8 cellular contexts compared by ENCODE assay signal in the genomic region with DNA sequence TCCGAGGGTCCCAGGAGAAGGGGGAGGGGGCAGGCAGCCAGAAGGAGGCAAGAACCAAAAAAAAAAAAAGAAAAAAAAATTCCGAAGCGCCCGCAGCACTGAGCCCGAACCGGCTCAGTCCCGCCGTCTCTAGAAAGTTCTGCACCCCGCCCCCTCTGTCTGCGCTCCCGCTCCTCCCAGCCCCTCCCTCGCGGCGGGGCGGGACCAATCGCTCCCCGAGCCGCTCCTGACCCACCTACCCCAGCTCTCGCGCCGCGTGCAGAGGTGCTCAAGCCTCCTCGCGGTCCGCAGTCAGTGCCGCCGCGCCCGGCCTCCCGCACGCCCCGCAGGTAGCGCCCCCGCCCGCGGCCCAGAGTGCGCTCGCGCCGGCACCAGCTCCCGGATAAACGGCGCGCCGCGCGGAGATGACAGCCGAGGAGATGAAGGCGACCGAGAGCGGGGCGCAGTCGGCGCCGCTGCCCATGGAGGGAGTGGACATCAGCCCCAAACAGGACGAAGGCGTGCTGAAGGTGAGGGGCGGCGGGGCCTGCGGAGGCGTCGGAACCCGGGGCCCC. TPM values are rescaled to one million over a fixed set of nuclear protein-coding genes. Genes with fewer than 3 reads are reported as not detected.
A peak's percentile ranks its signal among the peaks of the same experiment; 100 is the strongest.
DNase-seq lines count a peak whose midpoint lies in the region; ATAC-seq and TF ChIP-seq lines count a peak whose summit lies in the region.

A gene with protein sequence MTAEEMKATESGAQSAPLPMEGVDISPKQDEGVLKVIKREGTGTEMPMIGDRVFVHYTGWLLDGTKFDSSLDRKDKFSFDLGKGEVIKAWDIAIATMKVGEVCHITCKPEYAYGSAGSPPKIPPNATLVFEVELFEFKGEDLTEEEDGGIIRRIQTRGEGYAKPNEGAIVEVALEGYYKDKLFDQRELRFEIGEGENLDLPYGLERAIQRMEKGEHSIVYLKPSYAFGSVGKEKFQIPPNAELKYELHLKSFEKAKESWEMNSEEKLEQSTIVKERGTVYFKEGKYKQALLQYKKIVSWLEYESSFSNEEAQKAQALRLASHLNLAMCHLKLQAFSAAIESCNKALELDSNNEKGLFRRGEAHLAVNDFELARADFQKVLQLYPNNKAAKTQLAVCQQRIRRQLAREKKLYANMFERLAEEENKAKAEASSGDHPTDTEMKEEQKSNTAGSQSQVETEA (plus strand): TSS at position 235 of the 554 bp plus-strand sequence. CDS start 170 bp downstream, at position 405.

- peak within 1 kb of the TSS; percentile 87 to 92 for H3K27ac ChIP-seq in prostate gland

- in situ Hi-C loops in GM13976 (cut with MboI; ENCODE audit: low sequenced_read_pairs, unreplicated experiment), result no loop called here

- H3K4me1 ChIP-seq in prostate gland (replicated peaks), result peaks cover 5% of the 10 kb centered on the region

- peaks cover 19% of the 10 kb centered on the region for H3K36me3 Mint-ChIP-seq in T-helper 1 cell treated with Interleukin-12 subunit alpha and Interleukin-12 subunit beta and Interleukin-4 antibody, amounts not matched to agents 30 μg/mL and 1 μg/mL, for 36 hours (ENCODE audit: low read depth)

- intact Hi-C loops in left cardiac atrium (cut with DNase I), result no loop called here
- intact Hi-C loops in prostate gland (cut with DNase I), result no loop called here

- peak; percentile 98 for TF ChIP-seq POLR2A in prostate gland (IDR thresholded peaks at IDR 0.05)

- DNase-seq in GM13976 (ENCODE audit: low spot score) (peak; percentile 97), NCI-H1105 treated with DMSO at 0.1 percent for 48 hours (lab: John Stamatoyannopoulos, UW) (peak; percentile 71), amniotic epithelial cell (ENCODE audit: low read depth) (peak; percentile 76), left cardiac atrium (peak; percentile 92), prostate gland (ENCODE audit: low spot score) (peak; percentile 93), ureter (ENCODE audit: low spot score) (peak; percentile 93)

- peak within 1 kb of the TSS; percentile 77 to 83 for H3K4me3 ChIP-seq in prostate gland

- H3K27ac Mint-ChIP-seq in T-helper 1 cell treated with Interleukin-12 subunit alpha and Interleukin-12 subunit beta and Interleukin-4 antibody, amounts not matched to agents 30 μg/mL and 1 μg/mL, for 36 hours, result peak within 1 kb of the TSS; percentile 45

- no peak for TF ChIP-seq CTCF in GM13976 (IDR thresholded peaks at IDR 0.05; ENCODE audit: borderline replicate concordance, control extremely low read depth, extremely low read depth, insufficient read depth, missing control alignments)
- peak in 1 of 4 experiments; percentile 15 for TF ChIP-seq CTCF in prostate gland (IDR thresholded peaks at IDR 0.05)

- H3K27me3 ChIP-seq in prostate gland (replicated peaks; ENCODE audit: insufficient read depth), result no peaks in the 10 kb centered on the region

- no peaks in the 10 kb centered on the region for H3K9me3 Mint-ChIP-seq in T-helper 1 cell treated with Interleukin-12 subunit alpha and Interleukin-12 subunit beta and Interleukin-4 antibody, amounts not matched to agents 30 μg/mL and 1 μg/mL, for 36 hours

- H3K27me3 Mint-ChIP-seq in T-helper 1 cell treated with Interleukin-12 subunit alpha and Interleukin-12 subunit beta and Interleukin-4 antibody, amounts not matched to agents 30 μg/mL and 1 μg/mL, for 36 hours (ENCODE audit: low read depth), result peaks cover 19% of the 10 kb centered on the region

- peak within 1 kb of the TSS; percentile 93 for H3K4me3 Mint-ChIP-seq in T-helper 1 cell treated with Interleukin-12 subunit alpha and Interleukin-12 subunit beta and Interleukin-4 antibody, amounts not matched to agents 30 μg/mL and 1 μg/mL, for 36 hours

- WGBS in prostate gland, result under 1% methylated on average over 63 of the region's 63 CpGs

- peaks cover 16% of the 10 kb centered on the region for H3K4me1 Mint-ChIP-seq in T-helper 1 cell treated with Interleukin-12 subunit alpha and Interleukin-12 subunit beta and Interleukin-4 antibody, amounts not matched to agents 30 μg/mL and 1 μg/mL, for 36 hours (ENCODE audit: low read depth)

- H3K9me3 ChIP-seq in prostate gland, result no peaks in the 10 kb centered on the region

- H3K36me3 ChIP-seq in prostate gland, result peaks cover 0 to 7% of the 10 kb centered on the region in 2 donors

- ATAC-seq in HG02678 (IDR thresholded peaks at IDR 0.05; ENCODE audit: unreplicated experiment) (peak; percentile 85), left cardiac atrium (peak; percentile 94 to 95)

RNA-seq across cellular contexts. Expression of the gene that starts here (rescaled TPM):
- total RNA-seq in left cardiac atrium (10 to 100 TPM; 38.5 to 61.4 TPM), prostate gland (10 to 100 TPM; 55.2 to 87.0 TPM), ureter (115 TPM)

Comparison
In these comparisons a context has a peak if more than half of its experiments do, and no peak if none do; other contexts are left out.
1. Peak in every context shown above with its lines: DNase-seq, ATAC-seq, H3K4me3 ChIP-seq and H3K27ac ChIP-seq.